In the genomic region with DNA sequence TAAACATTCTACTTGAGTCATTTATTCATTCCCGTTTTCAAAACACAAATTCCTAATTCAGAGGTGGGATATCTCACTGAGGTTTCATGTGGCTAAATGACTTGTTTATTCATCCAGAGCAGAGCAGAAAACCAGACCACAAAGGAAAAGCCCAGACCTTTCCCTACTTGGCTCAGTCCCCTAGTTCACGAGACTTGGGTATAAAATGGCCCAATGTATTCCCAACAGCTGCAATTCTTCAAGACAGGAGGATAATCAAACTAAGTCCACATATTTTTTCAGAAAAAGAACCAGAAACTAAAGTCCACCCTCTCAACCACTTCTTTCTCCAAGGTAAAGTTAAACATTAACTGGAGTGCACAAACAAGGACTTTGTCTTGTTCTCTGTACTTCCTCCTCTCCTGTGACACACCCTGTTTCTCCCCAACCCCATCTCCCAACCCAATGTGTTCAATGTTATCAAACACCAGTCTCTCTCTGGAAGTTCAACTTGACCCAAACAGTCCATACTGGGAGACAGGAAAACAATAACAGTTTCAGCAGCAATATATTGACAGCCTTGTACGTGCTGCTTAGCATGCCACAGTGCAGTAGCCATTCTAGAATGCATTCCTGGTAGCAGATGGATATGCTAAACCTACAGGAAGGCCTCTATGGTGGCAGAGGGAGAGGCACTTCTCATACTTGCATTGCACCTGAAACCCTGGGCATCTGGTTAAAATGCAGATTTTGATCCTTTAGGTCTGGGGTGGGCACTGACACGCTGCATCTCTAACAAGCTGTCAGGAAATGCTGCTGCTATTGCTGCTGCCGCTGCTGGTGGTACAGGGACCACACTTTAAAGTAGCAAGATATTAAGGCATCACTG, we compare ENCODE assay signal across 12 cellular contexts.
A peak's percentile ranks its signal among the peaks of the same experiment; 100 is the strongest.
DNase-seq lines count a peak whose midpoint lies in the region; ATAC-seq, FAIRE-seq and TF ChIP-seq lines count a peak whose summit lies in the region.
"Had no signal": no experiment of that assay in that cellular context is flagged by ENCODE, and none has a peak within 500 bp of the region (broad histone marks: within the 10 kb centered on the region; RNA-seq: fewer than 3 reads in every experiment).

No MANE protein-coding gene starts in this region.

- in situ Hi-C loops in K562 (cut with MboI) = no loop called here

- no peak for TF ChIP-seq RAD21 in K562 (CRISPR knock-in tag; conservative IDR thresholded peaks at IDR 0.05 in 1 of 2, IDR thresholded peaks at IDR 0.05 in 1 of 2)

- FAIRE-seq in K562 (lab: Jason Lieb, UNC) = no peak
- FAIRE-seq: keratinocyte had no signal

- no peaks in the 10 kb centered on the region for H3K9me3 ChIP-seq in K562 (replicated peaks; ENCODE audit: control insufficient read depth, insufficient read depth, low read depth, low read length)

- ATAC-seq in GM18870 (IDR thresholded peaks at IDR 0.05; ENCODE audit: unreplicated experiment) (peak; percentile 93), HG03060 (IDR thresholded peaks at IDR 0.05; ENCODE audit: low read depth, unreplicated experiment) (peak; percentile 67), K562 (peak; percentile 52), T-cell (replicated peaks in 1 of 4) (no peak)

- POLR2A ChIA-PET in K562 (lab: Yijun Ruan, JAX) = interaction anchor here (0.6 kb wide), 1 partner anchor 754 kb away, joined by 3 read pairs; no protein-coding TSS in a partner anchor
- POLR2A ChIA-PET in activated CD4-positive, alpha-beta memory T cell treated with anti-CD3 and anti-CD28 coated beads, Interleukin-2, amount 10 ng/mL, durations not matched to agents 7 days and 5 days (lab: Charles Lee) = no interaction called here
- POLR2A ChIA-PET in T-cell (lab: Charles Lee) = no interaction called here

- H3K36me3 Mint-ChIP-seq in nephron (ENCODE audit: low read depth) = no peaks in the 10 kb centered on the region
- H3K36me3 Mint-ChIP-seq in activated CD4-positive, alpha-beta memory T cell treated with anti-CD3 and anti-CD28 coated beads, Interleukin-2, amount 10 ng/mL, durations not matched to agents 7 days and 5 days (ENCODE audit: low read depth) = no peaks in the 10 kb centered on the region
- H3K36me3 Mint-ChIP-seq in T-cell = no peaks in the 10 kb centered on the region

- DNase-seq in K562 (ENCODE audit: extremely low read depth in 1 of 4, low spot score in 3 of 4) (no peak), foreskin fibroblast (no peak), T-cell (no peak)
- no peak for DNase-seq in activated effector memory CD4-positive, alpha-beta T cell treated with Interleukin-2 at 50 U/mL for 16 hours
- no peak for DNase-seq in activated CD4-positive, alpha-beta memory T cell treated with anti-CD3 and anti-CD28 coated beads, Interleukin-2, amount 10 ng/mL, durations not matched to agents 7 days and 5 days
- DNase-seq: activated B cell treated with CpG ODN at 0.5 μM for 24 hours, anterior cingulate cortex, NCI-H69 had no signal

- 18% methylated on average over 5 of the region's 5 CpGs for WGBS in K562 (ENCODE audit: insufficient coverage, low coverage, missing lambda C conversion rate)

- no peak for TF ChIP-seq EP300 in K562 (IDR thresholded peaks at IDR 0.05; ENCODE audit: low read length)

- no peak overlapping the region for H3K4me3 Mint-ChIP-seq in nephron
- no peak overlapping the region for H3K4me3 Mint-ChIP-seq in activated CD4-positive, alpha-beta memory T cell treated with anti-CD3 and anti-CD28 coated beads, Interleukin-2, amount 10 ng/mL, durations not matched to agents 7 days and 5 days
- H3K4me3 Mint-ChIP-seq in T-cell = no peak overlapping the region
- H3K4me3 Mint-ChIP-seq: activated B cell treated with CpG ODN at 0.5 μM for 24 hours had no signal

- H3K4me1 Mint-ChIP-seq in nephron (peaks cover 16% of the 10 kb centered on the region), T-cell (no peaks in the 10 kb centered on the region)
- no peaks in the 10 kb centered on the region for H3K4me1 Mint-ChIP-seq in activated CD4-positive, alpha-beta memory T cell treated with anti-CD3 and anti-CD28 coated beads, Interleukin-2, amount 10 ng/mL, durations not matched to agents 7 days and 5 days
- H3K4me1 Mint-ChIP-seq: activated B cell treated with CpG ODN at 0.5 μM for 24 hours had no signal

- no peaks in the 10 kb centered on the region for H3K36me3 ChIP-seq in K562 (ENCODE audit: control insufficient read depth, insufficient read depth, low read length)

- no peaks in the 10 kb centered on the region; a peak in 2 of 5 replicates for H3K27me3 ChIP-seq in K562 (ENCODE audit: control insufficient read depth in 2 of 2, insufficient read depth in 2 of 2, low read length in 2 of 2)

- no peak for TF ChIP-seq POLR2A in K562 (conservative IDR thresholded peaks at IDR 0.05)

- no peak overlapping the region for H3K27ac ChIP-seq in K562 (ENCODE audit: extremely low read depth, low read depth, low read length)

- H2AFZ ChIP-seq in K562 (ENCODE audit: low read depth, low read length) = peak overlapping the region; percentile 40

- H3K4me3 ChIP-seq in K562 (no peak overlapping the region), foreskin fibroblast (ENCODE audit: low read depth in 1 of 2, low read length in 2 of 2) (no peak overlapping the region)

- no peak overlapping the region for H3K4me2 ChIP-seq in K562 (ENCODE audit: insufficient read depth, low read length)

- peak overlapping the region; percentile 95 to 98 (median 98) for H3K27ac Mint-ChIP-seq in nephron
- no peak overlapping the region for H3K27ac Mint-ChIP-seq in activated CD4-positive, alpha-beta memory T cell treated with anti-CD3 and anti-CD28 coated beads, Interleukin-2, amount 10 ng/mL, durations not matched to agents 7 days and 5 days
- H3K27ac Mint-ChIP-seq in T-cell = no peak overlapping the region
- H3K27ac Mint-ChIP-seq: activated B cell treated with CpG ODN at 0.5 μM for 24 hours had no signal

- peaks cover 6% of the 10 kb centered on the region for H3K9me3 Mint-ChIP-seq in nephron
- H3K9me3 Mint-ChIP-seq in activated CD4-positive, alpha-beta memory T cell treated with anti-CD3 and anti-CD28 coated beads, Interleukin-2, amount 10 ng/mL, durations not matched to agents 7 days and 5 days = peaks cover 6% of the 10 kb centered on the region
- H3K9me3 Mint-ChIP-seq in T-cell = no peaks in the 10 kb centered on the region

- intact Hi-C loops in K562 (cut with micrococcal nuclease) = no loop called here

- TF ChIP-seq CTCF in K562 (IDR thresholded peaks at IDR 0.05 in 2 of 3, conservative IDR thresholded peaks at IDR 0.05 in 1 of 3; ENCODE audit: insufficient read depth in 2 of 3, low read depth in 1 of 3, low read length in 3 of 3) (no peak), nephron (IDR thresholded peaks at IDR 0.05; ENCODE audit: unreplicated experiment in 3 of 3) (no peak), foreskin fibroblast (IDR thresholded peaks at IDR 0.05; ENCODE audit: low read depth, low read length) (no peak)

- H3K27me3 Mint-ChIP-seq in nephron (ENCODE audit: low read depth) = peaks cover 11% of the 10 kb centered on the region
- peaks cover 6% of the 10 kb centered on the region for H3K27me3 Mint-ChIP-seq in activated CD4-positive, alpha-beta memory T cell treated with anti-CD3 and anti-CD28 coated beads, Interleukin-2, amount 10 ng/mL, durations not matched to agents 7 days and 5 days
- peaks cover 7 to 11% of the 10 kb centered on the region in 2 donors for H3K27me3 Mint-ChIP-seq in T-cell
- H3K27me3 Mint-ChIP-seq: activated B cell treated with CpG ODN at 0.5 μM for 24 hours had no signal

- no peaks in the 10 kb centered on the region for H4K20me1 ChIP-seq in K562 (replicated peaks; ENCODE audit: control insufficient read depth, insufficient read depth, low read length)

- BruUV-seq in K562 (replicated peaks; lab: Mats Ljungman, UMichigan) = no TSS peak

- no peaks in the 10 kb centered on the region for H3K79me2 ChIP-seq in K562 (ENCODE audit: control insufficient read depth, insufficient read depth, low read length)

- no peak overlapping the region for H3K9ac ChIP-seq in K562 (ENCODE audit: insufficient read depth in 1 of 2, low read depth in 2 of 2, low read length in 2 of 2)

- H3K9me1 ChIP-seq in K562 (ENCODE audit: control insufficient read depth, insufficient read depth, low read length) = no peaks in the 10 kb centered on the region

- H3K4me1 ChIP-seq in K562 (replicated peaks in 1 of 2; ENCODE audit: control insufficient read depth in 2 of 2, insufficient read depth in 2 of 2, low read length in 2 of 2) = no peaks in the 10 kb centered on the region; a peak in 1 of 5 replicates

- CTCF ChIA-PET in K562 (lab: Yijun Ruan, JAX; ENCODE audit: low intra/inter-chr PET ratio) = no interaction called here
- CTCF ChIA-PET in activated CD4-positive, alpha-beta memory T cell treated with anti-CD3 and anti-CD28 coated beads, Interleukin-2, amount 10 ng/mL, durations not matched to agents 7 days and 5 days (lab: Charles Lee) = interaction anchor here (0.7 kb wide), 1 partner anchor 1303 kb away, joined by 3 read pairs; no protein-coding TSS in a partner anchor
- CTCF ChIA-PET in T-cell (lab: Charles Lee) = no interaction called here

TF ChIP-seq in K562, 482 proteins besides CTCF, POLR2A, EP300 and RAD21:
- TF ChIP-seq ZNF717 (CRISPR knock-in tag; IDR thresholded peaks at IDR 0.05) (no peak), HOXB6 (CRISPR knock-in tag; IDR thresholded peaks at IDR 0.05; ENCODE audit: borderline replicate concordance) (no peak)
- TF ChIP-seq, protein P1, sequence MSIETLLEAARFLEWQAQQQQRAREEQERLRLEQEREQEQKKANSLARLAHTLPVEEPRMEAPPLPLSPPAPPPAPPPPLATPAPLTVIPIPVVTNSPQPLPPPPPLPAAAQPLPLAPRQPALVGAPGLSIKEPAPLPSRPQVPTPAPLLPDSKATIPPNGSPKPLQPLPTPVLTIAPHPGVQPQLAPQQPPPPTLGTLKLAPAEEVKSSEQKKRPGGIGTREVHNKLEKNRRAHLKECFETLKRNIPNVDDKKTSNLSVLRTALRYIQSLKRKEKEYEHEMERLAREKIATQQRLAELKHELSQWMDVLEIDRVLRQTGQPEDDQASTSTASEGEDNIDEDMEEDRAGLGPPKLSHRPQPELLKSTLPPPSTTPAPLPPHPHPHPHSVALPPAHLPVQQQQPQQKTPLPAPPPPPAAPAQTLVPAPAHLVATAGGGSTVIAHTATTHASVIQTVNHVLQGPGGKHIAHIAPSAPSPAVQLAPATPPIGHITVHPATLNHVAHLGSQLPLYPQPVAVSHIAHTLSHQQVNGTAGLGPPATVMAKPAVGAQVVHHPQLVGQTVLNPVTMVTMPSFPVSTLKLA (conservative IDR thresholded peaks at IDR 0.05) = no peak
TF ChIP-seq in K562: peak in this region for 0.

Comparison
In these comparisons a context has a peak if more than half of its experiments do, and no peak if none do; other contexts are left out.
1. ATAC-seq: peak in GM18870 (single experiment), HG03060 (single experiment) and K562 (single experiment); none in T-cell (0 of 4).
2. H3K27ac Mint-ChIP-seq: peak in nephron (3 of 3); none in activated CD4-positive, alpha-beta memory T cell treated with anti-CD3 and anti-CD28 coated beads, Interleukin-2, amount 10 ng/mL, durations not matched to agents 7 days and 5 days (single experiment) and T-cell (0 of 2).